11 cellular contexts compared by ENCODE assay signal in the genomic region with DNA sequence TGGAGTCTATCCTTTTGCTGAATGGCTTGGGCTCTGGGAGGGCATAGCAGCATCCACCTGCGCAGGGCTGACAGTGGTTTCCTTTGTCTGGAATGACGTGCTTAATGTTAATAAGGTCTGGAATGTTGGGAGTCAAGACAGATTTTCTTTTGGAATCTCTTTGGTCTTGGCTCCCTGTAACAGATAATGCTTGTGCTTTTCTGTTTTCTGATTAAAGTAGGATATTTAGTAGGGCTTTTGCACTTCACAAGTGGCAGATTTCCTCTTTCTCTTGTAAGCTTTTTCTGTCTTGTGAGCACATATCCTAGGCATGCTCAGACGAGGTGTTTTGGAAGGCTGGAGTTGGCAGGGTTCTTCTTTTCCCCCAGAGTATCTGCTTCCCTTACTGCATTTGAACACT.
A peak's percentile ranks its signal among the peaks of the same experiment; 100 is the strongest.
DNase-seq lines count a peak whose midpoint lies in the region; ATAC-seq and TF ChIP-seq lines count a peak whose summit lies in the region.
"Had no signal": no experiment of that assay in that cellular context is flagged by ENCODE, and none has a peak within 500 bp of the region (broad histone marks: within the 10 kb centered on the region; RNA-seq: fewer than 3 reads in every experiment).

No MANE protein-coding gene starts in this region.

- no peaks in the 10 kb centered on the region for H3K36me3 ChIP-seq in adrenal gland (replicated peaks in 1 of 2)
- H3K36me3 ChIP-seq in neutrophil: peaks cover 13% of the 10 kb centered on the region
- H3K36me3 ChIP-seq in urinary bladder (ENCODE audit: insufficient read depth): peaks cover under 1% of the 10 kb centered on the region

- no peaks in the 10 kb centered on the region for H3K27me3 ChIP-seq in adrenal gland
- no peaks in the 10 kb centered on the region for H3K27me3 ChIP-seq in neutrophil

- WGBS in adrenal gland, 4 donors: 64 to 69% (median 65%) methylated on average over 3 of the region's 3 CpGs
- WGBS in urinary bladder: 38% methylated on average over 3 of the region's 3 CpGs

- intact Hi-C loops in adrenal gland (cut with DNase I): no loop called here
- intact Hi-C loops in Right ventricle myocardium superior (cut with DNase I): no loop called here

- H3K9me3 ChIP-seq in adrenal gland (replicated peaks in 1 of 3) (no peaks in the 10 kb centered on the region), neutrophil (no peaks in the 10 kb centered on the region)

- TF ChIP-seq CTCF in adrenal gland (IDR thresholded peaks at IDR 0.05) (no peak), neutrophil (IDR thresholded peaks at IDR 0.05) (no peak)

- peaks cover 49 to 88% of the 10 kb centered on the region in 2 donors for H3K4me1 ChIP-seq in adrenal gland (replicated peaks in 1 of 2)
- H3K4me1 ChIP-seq in neutrophil (ENCODE audit: control insufficient read depth in 1 of 2, insufficient read depth in 1 of 2, low read depth in 1 of 2, low read length in 1 of 2): peaks cover 21 to 23% of the 10 kb centered on the region in 2 experiments
- no peaks in the 10 kb centered on the region for H3K4me1 ChIP-seq in urinary bladder (ENCODE audit: insufficient read depth)

- no peak for TF ChIP-seq POLR2A in adrenal gland (IDR thresholded peaks at IDR 0.05)

- DNase-seq in adrenal gland: no peak
- DNase-seq in Right ventricle myocardium superior: no peak
- DNase-seq in pons (ENCODE audit: low spot score): no peak
- DNase-seq in NCI-H2081 (lab: John Stamatoyannopoulos, UW): no peak
- DNase-seq: erythroblast, islet precursor cell, NCI-H2227 treated with DMSO at 0.1 percent for 48 hours had no signal

- ATAC-seq in Right ventricle myocardium superior (ENCODE audit: poor library complexity) (peak; percentile 75), GM21390 (IDR thresholded peaks at IDR 0.05; ENCODE audit: unreplicated experiment) (no peak)

- H3K4me3 ChIP-seq in adrenal gland (no peak overlapping the region), neutrophil (ENCODE audit: low read depth in 1 of 2, low read length in 1 of 2) (no peak overlapping the region), urinary bladder (ENCODE audit: low read depth, low read length) (no peak overlapping the region)

- H3K27ac ChIP-seq in adrenal gland (peak overlapping the region in 4 of 5 donors; percentile 25 to 89 (median 84)), neutrophil (peak overlapping the region; percentile 9), urinary bladder (ENCODE audit: low read depth) (peak overlapping the region; percentile 18)
- H3K27ac ChIP-seq: RWPE1 had no signal

Comparison
In these comparisons a context has a peak if more than half of its experiments do, and no peak if none do; other contexts are left out.
1. H3K27ac ChIP-seq: peak in every context shown above with its lines; median percentile 84 in adrenal gland; 18 in urinary bladder; 9 in neutrophil.